18 cellular contexts compared by ENCODE assay signal in genomic region chr3:77041156-77041696, GRCh38. TPM values are rescaled to one million over a fixed set of nuclear protein-coding genes. Genes with fewer than 3 reads are reported as not detected.
DNase-seq lines count a peak whose midpoint lies in the region; ATAC-seq and TF ChIP-seq lines count a peak whose summit lies in the region.
"Had no signal": no experiment of that assay in that cellular context is flagged by ENCODE, and none has a peak within 500 bp of the region (broad histone marks: within the 10 kb centered on the region; RNA-seq: fewer than 3 reads in every experiment).

No MANE protein-coding gene starts in this region.

- no peak for DNase-seq in BE2C
- peak; percentile 39 for DNase-seq in NCI-H146 treated with DMSO at 0.1 percent for 48 hours (lab: John Stamatoyannopoulos, UW; ENCODE audit: unreplicated experiment)
- DNase-seq in cerebellar cortex (ENCODE audit: low spot score): peak; percentile 41
- DNase-seq in transverse colon: no peak
- DNase-seq in naive thymus-derived CD4-positive, alpha-beta T cell: no peak
- no peak for DNase-seq in GM19240 (ENCODE audit: insufficient read length, low spot score)
- DNase-seq in activated CD4-positive, CD25-positive, alpha-beta regulatory T cell treated with anti-CD3 and anti-CD28 coated beads, Interleukin-2, amount 50 U/mL, for 72 hours: no peak
- DNase-seq: activated CD4-positive, alpha-beta T cell treated with anti-CD3 and anti-CD28 coated beads for 48 hours; dermis blood vessel endothelial cell; Kasumi-1; kidney; NCI-H1930; stimulated activated naive CD8-positive, alpha-beta T cell treated with anti-CD3 and anti-CD28 coated beads, Interleukin-15, Interleukin-2, amounts not matched to agents 100 U/mL and 50 U/mL, for 24 hours; T-helper 1 cell had no signal

- H3K4me3 Mint-ChIP-seq in naive thymus-derived CD4-positive, alpha-beta T cell: no peak overlapping the region
- H3K4me3 Mint-ChIP-seq: activated T-helper 1 cell treated with anti-CD3 and anti-CD28 coated beads, Interleukin-12 subunit alpha, Interleukin-12 subunit beta, Interleukin-2, Interleukin-4 antibody, amounts not matched to agents 30 ng/mL and 10 ng/mL and 1 ng/mL, durations not matched to agents 14 hours and 24 hours and 36 hours had no signal

- H3K27ac Mint-ChIP-seq in naive thymus-derived CD4-positive, alpha-beta T cell: no peak overlapping the region
- H3K27ac Mint-ChIP-seq: activated T-helper 1 cell treated with anti-CD3 and anti-CD28 coated beads, Interleukin-12 subunit alpha, Interleukin-12 subunit beta, Interleukin-2, Interleukin-4 antibody, amounts not matched to agents 30 ng/mL and 10 ng/mL and 1 ng/mL, durations not matched to agents 14 hours and 24 hours and 36 hours had no signal

- H3K9me3 ChIP-seq in BE2C: no peaks in the 10 kb centered on the region
- no peaks in the 10 kb centered on the region for H3K9me3 ChIP-seq in mesodermal cell (ENCODE audit: control insufficient read depth, low read length)
- H3K9me3 ChIP-seq in transverse colon: no peaks in the 10 kb centered on the region
- H3K9me3 ChIP-seq in naive thymus-derived CD4-positive, alpha-beta T cell (ENCODE audit: control insufficient read depth in 2 of 3, low read length in 3 of 3): no peaks in the 10 kb centered on the region

- WGBS in mesodermal cell (ENCODE audit: insufficient coverage in 2 of 2), 2 experiments: 82 to 84% methylated on average over 4 to 6 of the region's 6 CpGs
- WGBS in transverse colon (ENCODE audit: low coverage in 1 of 2), 2 donors: 67 to 69% methylated on average over 6 of the region's 6 CpGs

- POLR2A ChIA-PET in naive thymus-derived CD4-positive, alpha-beta T cell (lab: Charles Lee): no interaction called here

- H3K4me1 ChIP-seq in BE2C (no peaks in the 10 kb centered on the region), mesodermal cell (ENCODE audit: control insufficient read depth, insufficient read depth, low read length, poor library complexity, severe bottlenecking) (no peaks in the 10 kb centered on the region), transverse colon (peaks cover 0 to 21% (median 15%) of the 10 kb centered on the region in 4 donors)
- no peaks in the 10 kb centered on the region for H3K4me1 ChIP-seq in naive thymus-derived CD4-positive, alpha-beta T cell (ENCODE audit: control insufficient read depth in 2 of 2, insufficient read depth in 2 of 2, low read length in 2 of 2)

- in situ Hi-C loops in transverse colon (cut with MboI; ENCODE audit: low pct_ligation_motif_present in 1 of 4, low pct_unique_long_range_greater_than_20kb in 1 of 4, low sequenced_read_pairs in 3 of 4): loop anchor here in 2 of 4 donors (10.0 to 25.0 kb wide), 2 partner anchors 214 to 1596 kb away; no protein-coding TSS in a partner anchor

- H3K36me3 Mint-ChIP-seq in naive thymus-derived CD4-positive, alpha-beta T cell: peaks cover 0 to 8% (median 0%) of the 10 kb centered on the region in 5 donors

- no peaks in the 10 kb centered on the region for H3K36me3 ChIP-seq in BE2C
- no peaks in the 10 kb centered on the region for H3K36me3 ChIP-seq in mesodermal cell (ENCODE audit: control insufficient read depth, insufficient read depth, low read length)
- no peaks in the 10 kb centered on the region for H3K36me3 ChIP-seq in transverse colon
- no peaks in the 10 kb centered on the region for H3K36me3 ChIP-seq in naive thymus-derived CD4-positive, alpha-beta T cell (ENCODE audit: control insufficient read depth in 2 of 3, insufficient read depth in 3 of 3, low read length in 3 of 3)
- H3K36me3 ChIP-seq: BLaER1 treated with 17β-estradiol and CSF1 and Interleukin-3, amounts not matched to agents 10 nM and 100 nM had no signal

- H3K27me3 Mint-ChIP-seq in naive thymus-derived CD4-positive, alpha-beta T cell: peaks cover 29 to 44% (median 35%) of the 10 kb centered on the region in 5 donors

- intact Hi-C loops in transverse colon (cut with DNase I; ENCODE audit: low total_unique reads): no loop called here
- intact Hi-C loops in naive thymus-derived CD4-positive, alpha-beta T cell (cut with micrococcal nuclease): no loop called here

- TF ChIP-seq POLR2A in transverse colon (IDR thresholded peaks at IDR 0.05): no peak

- H3K27me3 ChIP-seq in BE2C (no peaks in the 10 kb centered on the region), transverse colon (peaks cover 72% of the 10 kb centered on the region)
- no peaks in the 10 kb centered on the region for H3K27me3 ChIP-seq in naive thymus-derived CD4-positive, alpha-beta T cell (ENCODE audit: control insufficient read depth in 2 of 2, insufficient read depth in 2 of 2, low read length in 2 of 2)

- H3K4me1 Mint-ChIP-seq in naive thymus-derived CD4-positive, alpha-beta T cell: peaks cover 0 to 6% (median 0%) of the 10 kb centered on the region in 7 donors

- TF ChIP-seq CTCF in BE2C (IDR thresholded peaks at IDR 0.05; ENCODE audit: low read depth, low read length) (no peak), transverse colon (IDR thresholded peaks at IDR 0.05) (no peak)

- H3K9me3 Mint-ChIP-seq in naive thymus-derived CD4-positive, alpha-beta T cell: peaks cover 0 to 30% (median 9%) of the 10 kb centered on the region in 11 donors
- H3K9me3 Mint-ChIP-seq: activated T-helper 1 cell treated with anti-CD3 and anti-CD28 coated beads, Interleukin-12 subunit alpha, Interleukin-12 subunit beta, Interleukin-2, Interleukin-4 antibody, amounts not matched to agents 30 ng/mL and 10 ng/mL and 1 ng/mL, durations not matched to agents 14 hours and 24 hours and 36 hours had no signal

- TF ChIP-seq EP300 in transverse colon (IDR thresholded peaks at IDR 0.05; ENCODE audit: low read depth): no peak

- H3K4me3 ChIP-seq in BE2C (ENCODE audit: low read depth, low read length): peak overlapping the region; percentile 79
- H3K4me3 ChIP-seq in mesodermal cell (ENCODE audit: extremely low read depth, insufficient read depth, low read length, poor library complexity, severe bottlenecking): peak overlapping the region; percentile 60
- no peak overlapping the region for H3K4me3 ChIP-seq in transverse colon
- H3K4me3 ChIP-seq in naive thymus-derived CD4-positive, alpha-beta T cell (ENCODE audit: low read length): no peak overlapping the region
- H3K4me3 ChIP-seq: BLaER1 treated with 17β-estradiol and CSF1 and Interleukin-3, amounts not matched to agents 10 nM and 100 nM had no signal

- CTCF ChIA-PET in naive thymus-derived CD4-positive, alpha-beta T cell (lab: Charles Lee): no interaction called here

- ATAC-seq in naive thymus-derived CD4-positive, alpha-beta T cell: no peak
- ATAC-seq: sciatic nerve; stimulated activated naive CD8-positive, alpha-beta T cell treated with anti-CD3 and anti-CD28 coated beads, Interleukin-15, Interleukin-2, amounts not matched to agents 100 U/mL and 50 U/mL, for 24 hours had no signal

- H3K27ac ChIP-seq in mesodermal cell (ENCODE audit: low read depth, low read length, severe bottlenecking) (no peak overlapping the region), transverse colon (no peak overlapping the region)
- no peak overlapping the region for H3K27ac ChIP-seq in naive thymus-derived CD4-positive, alpha-beta T cell (ENCODE audit: low read depth, low read length)
- H3K27ac ChIP-seq: BLaER1 treated with 17β-estradiol and CSF1 and Interleukin-3, amounts not matched to agents 10 nM and 100 nM had no signal

RNA-seq across cellular contexts. Expression of gene ROBO2, which starts 1.3 kb away (rescaled TPM):
- 53.8 TPM for polyA plus RNA-seq in BE2C (2012; ENCODE audit: insufficient read depth, insufficient read length, low read depth)
- polyA plus RNA-seq in mesodermal cell (2013, experiment 1 of 2): 29.2 TPM
- 25.2 TPM for polyA plus RNA-seq in mesodermal cell (2013, experiment 2 of 2)
- total RNA-seq in transverse colon: under 1 TPM in 3 of 4 donors, not detected in 1; 0.20 to 0.41 (median 0.32) TPM
- total RNA-seq in naive thymus-derived CD4-positive, alpha-beta T cell: not detected
- not detected for polyA plus RNA-seq in naive thymus-derived CD4-positive, alpha-beta T cell
- total RNA-seq: activated T-helper 1 cell treated with anti-CD3 and anti-CD28 coated beads, Interleukin-12 subunit alpha, Interleukin-12 subunit beta, Interleukin-2, Interleukin-4 antibody, amounts not matched to agents 30 ng/mL and 10 ng/mL and 1 ng/mL, durations not matched to agents 14 hours and 24 hours and 36 hours; dermis blood vessel endothelial cell had no signal

Comparison
In these comparisons a context has a peak if more than half of its experiments do, and no peak if none do; other contexts are left out.
1. DNase-seq: peak in NCI-H146 treated with DMSO at 0.1 percent for 48 hours (single experiment) and cerebellar cortex (single experiment); none in BE2C (single experiment), transverse colon (single experiment), naive thymus-derived CD4-positive, alpha-beta T cell (0 of 9), GM19240 (single experiment) and activated CD4-positive, CD25-positive, alpha-beta regulatory T cell treated with anti-CD3 and anti-CD28 coated beads, Interleukin-2, amount 50 U/mL, for 72 hours (single experiment).
2. H3K4me3 ChIP-seq: peak in BE2C (single experiment) and mesodermal cell (single experiment); none in transverse colon (0 of 4) and naive thymus-derived CD4-positive, alpha-beta T cell (single experiment).